Comparison of ENCODE assay signal across 14 cellular contexts in the genomic region with DNA sequence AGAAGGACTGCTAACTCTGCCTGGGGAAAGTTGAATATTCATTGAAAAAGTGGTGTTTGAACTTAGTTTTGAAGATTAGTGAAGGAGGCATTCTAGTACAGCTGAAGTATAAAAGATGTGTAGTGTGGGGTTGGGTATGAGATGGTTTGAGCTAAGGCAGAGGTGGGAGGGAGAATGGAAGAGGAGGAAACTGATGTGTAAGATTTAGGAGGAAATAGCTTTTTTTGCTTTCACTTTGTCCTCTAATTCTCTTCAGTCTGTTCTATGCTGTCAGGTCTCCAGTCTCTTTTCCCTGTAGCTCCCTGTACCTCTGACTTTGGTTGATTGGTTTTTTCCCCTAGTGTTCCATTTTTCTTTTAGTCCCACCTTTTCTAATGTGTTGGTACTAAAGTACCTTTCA. TPM values are rescaled to one million over a fixed set of nuclear protein-coding genes. Genes with fewer than 3 reads are reported as not detected.
DNase-seq lines count a peak whose midpoint lies in the region; ATAC-seq and TF ChIP-seq lines count a peak whose summit lies in the region.
"Had no signal": no experiment of that assay in that cellular context is flagged by ENCODE, and none has a peak within 500 bp of the region (broad histone marks: within the 10 kb centered on the region; RNA-seq: fewer than 3 reads in every experiment).

No MANE protein-coding gene starts in this region.

- H3K4me3 Mint-ChIP-seq in T-helper 2 cell treated with Interferon-gamma antibody and Interleukin-4, amounts not matched to agents 5 μg/mL and 100 μg/mL, for 36 hours: peak overlapping the region; percentile 69

- DNase-seq in NOMO-1 treated with DMSO at 0.1 percent for 48 hours (lab: John Stamatoyannopoulos, UW; ENCODE audit: unreplicated experiment): peak; percentile 1
- DNase-seq in NOMO-1 treated with dmso at 0.1 percent for 144 hours (lab: John Stamatoyannopoulos, UW; ENCODE audit: unreplicated experiment): no peak
- no peak for DNase-seq in T-helper 2 cell treated with Interferon-gamma antibody and Interleukin-4, amounts not matched to agents 5 μg/mL and 100 μg/mL, for 36 hours (ENCODE audit: low spot score)
- DNase-seq in T-helper 9 cell: no peak
- no peak for DNase-seq in left lung
- DNase-seq: 8988T; DMS79 treated with DMSO at 0.1 percent for 48 hours; glutamatergic neuron; left colon; NCI-H2171; stimulated activated CD4-positive, alpha-beta T cell treated with anti-CD3 and anti-CD28 coated beads, Interleukin-15, amount 100 ng/mL, for 24 hours had no signal

- intact Hi-C loops in left lung (cut with DNase I): no loop called here

- no peaks in the 10 kb centered on the region for H3K9me3 ChIP-seq in neutrophil
- no peaks in the 10 kb centered on the region for H3K9me3 ChIP-seq in left lung

- peak overlapping the region; percentile 67 for H3K27ac Mint-ChIP-seq in T-helper 2 cell treated with Interferon-gamma antibody and Interleukin-4, amounts not matched to agents 5 μg/mL and 100 μg/mL, for 36 hours

- H3K36me3 ChIP-seq in neutrophil: peaks cover 7% of the 10 kb centered on the region
- no peaks in the 10 kb centered on the region for H3K36me3 ChIP-seq in left lung

- H3K4me3 ChIP-seq in neutrophil (ENCODE audit: low read depth in 1 of 2, low read length in 1 of 2) (no peak overlapping the region), left lung (no peak overlapping the region)

- H3K9me3 Mint-ChIP-seq in T-helper 2 cell treated with Interferon-gamma antibody and Interleukin-4, amounts not matched to agents 5 μg/mL and 100 μg/mL, for 36 hours: no peaks in the 10 kb centered on the region

- H3K27me3 ChIP-seq in neutrophil (no peaks in the 10 kb centered on the region), left lung (no peaks in the 10 kb centered on the region)

- H3K36me3 Mint-ChIP-seq in T-helper 2 cell treated with Interferon-gamma antibody and Interleukin-4, amounts not matched to agents 5 μg/mL and 100 μg/mL, for 36 hours (ENCODE audit: low read depth): no peaks in the 10 kb centered on the region

- TF ChIP-seq CTCF in neutrophil (IDR thresholded peaks at IDR 0.05) (no peak), left lung (IDR thresholded peaks at IDR 0.05) (no peak)

- ATAC-seq in GM21576 (IDR thresholded peaks at IDR 0.05; ENCODE audit: unreplicated experiment): peak; percentile 52
- ATAC-seq in GM21529 (IDR thresholded peaks at IDR 0.05; ENCODE audit: unreplicated experiment): no peak
- no peak for ATAC-seq in left lung
- ATAC-seq: left colon had no signal

- H3K27me3 Mint-ChIP-seq in T-helper 2 cell treated with Interferon-gamma antibody and Interleukin-4, amounts not matched to agents 5 μg/mL and 100 μg/mL, for 36 hours (ENCODE audit: low read depth): no peaks in the 10 kb centered on the region

- H3K27ac ChIP-seq in neutrophil (peak overlapping the region; percentile 30), left lung (peak overlapping the region in 1 of 2 donors; percentile 20)

- H3K4me1 ChIP-seq in neutrophil (ENCODE audit: control insufficient read depth in 1 of 2, insufficient read depth in 1 of 2, low read depth in 1 of 2, low read length in 1 of 2): peaks cover 12 to 18% of the 10 kb centered on the region in 2 experiments
- peaks cover 0 to 27% of the 10 kb centered on the region in 2 donors for H3K4me1 ChIP-seq in left lung

- peaks cover 14% of the 10 kb centered on the region for H3K4me1 Mint-ChIP-seq in T-helper 2 cell treated with Interferon-gamma antibody and Interleukin-4, amounts not matched to agents 5 μg/mL and 100 μg/mL, for 36 hours (ENCODE audit: low read depth)

RNA-seq across cellular contexts. Expression of gene CREBRF, which starts 9.0 kb away (rescaled TPM):
- 10 to 100 TPM; 21.9 to 34.4 TPM for total RNA-seq in left lung
